ENCODE assay signal across 1 cellular context in genomic region chr9:77987880-77988525, GRCh38.
A peak's percentile ranks its signal among the peaks of the same experiment; 100 is the strongest.
TF ChIP-seq lines count a peak whose summit lies in the region.

No MANE protein-coding gene starts in this region.

TF ChIP-seq in HepG2, 621 proteins besides CTCF, POLR2A, EP300 and RAD21:
- TF ChIP-seq CBFB (CRISPR knock-in tag; IDR thresholded peaks at IDR 0.05) = no peak
- TF ChIP-seq BCL6 (CRISPR knock-in tag; IDR thresholded peaks at IDR 0.05) = 0 out of 2 replicates have a peak, but pooled peaks have one; percentile 14
